In the genomic region with DNA sequence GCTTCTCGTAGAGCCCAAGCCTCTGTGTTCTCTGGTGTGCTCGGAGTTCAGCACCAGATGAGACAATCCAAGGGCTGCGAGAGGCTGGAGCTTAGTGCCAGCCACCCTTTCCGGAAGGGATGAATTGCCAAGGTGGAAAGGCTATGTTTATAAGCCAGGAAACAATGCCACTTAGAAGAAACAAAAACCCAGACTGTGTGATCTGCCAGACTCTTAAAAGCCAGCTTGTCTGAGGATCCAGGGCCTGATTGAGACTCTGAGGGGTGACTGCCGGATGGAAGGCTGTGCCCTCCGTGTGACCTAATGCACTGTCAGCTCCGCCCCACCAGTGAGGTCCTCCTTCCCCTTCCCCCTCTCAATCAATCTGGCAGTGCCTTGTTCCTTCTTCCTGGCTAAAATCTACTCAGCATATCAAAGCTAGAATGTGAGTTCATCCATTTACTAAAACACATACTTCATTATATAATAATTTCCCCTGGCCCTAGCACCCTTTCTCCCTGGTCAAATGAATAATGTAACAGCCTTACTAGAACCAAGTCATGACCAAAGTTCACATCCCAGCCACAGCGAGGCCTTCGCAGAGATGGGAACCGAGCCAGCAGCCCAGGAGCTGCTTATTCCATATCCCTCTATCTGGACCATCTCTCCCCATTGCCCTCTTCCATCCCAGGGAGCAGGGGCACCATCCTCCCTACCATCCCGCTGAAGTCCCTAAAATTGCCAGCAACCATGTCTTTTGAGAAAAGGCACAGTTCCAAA, we compare ENCODE assay signal across 12 cellular contexts. TPM values are rescaled to one million over a fixed set of nuclear protein-coding genes. Genes with fewer than 3 reads are reported as not detected.
DNase-seq lines count a peak whose midpoint lies in the region; ATAC-seq and TF ChIP-seq lines count a peak whose summit lies in the region.
"Had no signal": no experiment of that assay in that cellular context is flagged by ENCODE, and none has a peak within 500 bp of the region (broad histone marks: within the 10 kb centered on the region; RNA-seq: fewer than 3 reads in every experiment).

No MANE protein-coding gene starts in this region.

- DNase-seq in Peyer's patch, result peak; percentile 59 to 79 (median 70)
- DNase-seq in right cardiac atrium, result peak; percentile 37 to 68 (median 65)
- DNase-seq in mesenteric fat pad (ENCODE audit: low spot score), result no peak
- DNase-seq in NCI-H146 (lab: John Stamatoyannopoulos, UW), result no peak
- DNase-seq in OCI-M2 (lab: John Stamatoyannopoulos, UW; ENCODE audit: unreplicated experiment), result no peak
- DNase-seq in LoVo (ENCODE audit: low spot score), result no peak
- DNase-seq: activated T-cell treated with anti-CD3 and anti-CD28 coated beads, Interleukin-2, amount 50 U/mL, for 72 hours; HFFc6; T-helper 1 cell had no signal

- 46% methylated on average over 11 of the region's 11 CpGs for WGBS in right cardiac atrium

- H3K9me3 ChIP-seq in Peyer's patch, result no peaks in the 10 kb centered on the region
- H3K9me3 ChIP-seq in right cardiac atrium (ENCODE audit: control insufficient read depth, low read length), result no peaks in the 10 kb centered on the region
- no peaks in the 10 kb centered on the region for H3K9me3 ChIP-seq in skeletal muscle tissue (ENCODE audit: control insufficient read depth in 3 of 3, low read length in 3 of 3)
- H3K9me3 ChIP-seq: prostate gland had no signal

- H3K27ac ChIP-seq in Peyer's patch, result peak overlapping the region; percentile 0 to 82 (median 16)
- no peak overlapping the region for H3K27ac ChIP-seq in right cardiac atrium (ENCODE audit: low read length)
- peak overlapping the region; percentile 70 for H3K27ac ChIP-seq in skeletal muscle tissue (ENCODE audit: low read depth, low read length)
- H3K27ac ChIP-seq: prostate gland had no signal

- no peak overlapping the region for H3K9ac ChIP-seq in skeletal muscle tissue (ENCODE audit: low read depth in 1 of 3, low read length in 3 of 3)

- H3K4me3 ChIP-seq in Peyer's patch (no peak overlapping the region), right cardiac atrium (ENCODE audit: low read length) (no peak overlapping the region), skeletal muscle tissue (ENCODE audit: low read length in 3 of 3) (no peak overlapping the region)
- H3K4me3 ChIP-seq: prostate gland had no signal

- H3K27me3 ChIP-seq in Peyer's patch, result no peaks in the 10 kb centered on the region
- H3K27me3 ChIP-seq in right cardiac atrium (ENCODE audit: control insufficient read depth, insufficient read depth), result no peaks in the 10 kb centered on the region
- H3K27me3 ChIP-seq in skeletal muscle tissue (ENCODE audit: control insufficient read depth in 3 of 3, insufficient read depth in 3 of 3, low read length in 3 of 3), result no peaks in the 10 kb centered on the region

- ATAC-seq in GM19351 (IDR thresholded peaks at IDR 0.05; ENCODE audit: unreplicated experiment) (peak; percentile 56), right cardiac atrium (peak; percentile 52 to 57)
- ATAC-seq: activated T-cell treated with anti-CD3 and anti-CD28 coated beads, Interleukin-2, amount 50 U/mL, for 72 hours had no signal

- intact Hi-C loops in right cardiac atrium (cut with DNase I), result no loop called here

- TF ChIP-seq CTCF in Peyer's patch (IDR thresholded peaks at IDR 0.05), result no peak

- H3K4me1 ChIP-seq in Peyer's patch (peaks cover 0 to 33% (median 18%) of the 10 kb centered on the region in 4 donors), right cardiac atrium (ENCODE audit: control insufficient read depth, insufficient read depth, low read length) (peaks cover 6% of the 10 kb centered on the region), skeletal muscle tissue (ENCODE audit: control insufficient read depth in 3 of 3, insufficient read depth in 3 of 3, low read length in 3 of 3) (peaks cover 26 to 32% (median 28%) of the 10 kb centered on the region in 3 donors)

- H3K36me3 ChIP-seq in Peyer's patch (no peaks in the 10 kb centered on the region), skeletal muscle tissue (ENCODE audit: control insufficient read depth in 3 of 3, insufficient read depth in 3 of 3, low read length in 3 of 3) (no peaks in the 10 kb centered on the region)
- H3K36me3 ChIP-seq: prostate gland had no signal

- TF ChIP-seq POLR2A in Peyer's patch (IDR thresholded peaks at IDR 0.05), result no peak

RNA-seq across cellular contexts. Expression of a gene that starts 25.5 kb away (rescaled TPM):
- total RNA-seq in Peyer's patch (10 to 100 TPM; 36.6 to 89.1 (median 39.6) TPM), right cardiac atrium (10 to 100 TPM in 2 of 4 donors, 1 to 10 TPM in 2; 7.5 to 18.7 (median 10.0) TPM), skeletal muscle tissue (13.6 TPM), mesenteric fat pad (88.2 TPM)
- polyA plus RNA-seq in right cardiac atrium, result 4.3 TPM

Comparison
In these comparisons a context has a peak if more than half of its experiments do, and no peak if none do; other contexts are left out.
1. DNase-seq: peak in Peyer's patch (3 of 3) and right cardiac atrium (3 of 3); none in mesenteric fat pad (single experiment), NCI-H146 (single experiment), OCI-M2 (single experiment) and LoVo (single experiment).